ENCODE assay signal across 8 cellular contexts in genomic region chr14:104078031-104078455, GRCh38. TPM values are rescaled to one million over a fixed set of nuclear protein-coding genes. Genes with fewer than 3 reads are reported as not detected.
A peak's percentile ranks its signal among the peaks of the same experiment; 100 is the strongest.
DNase-seq lines count a peak whose midpoint lies in the region; ATAC-seq, FAIRE-seq and TF ChIP-seq lines count a peak whose summit lies in the region.

No MANE protein-coding gene starts in this region.

- no peak for TF ChIP-seq EP300 in upper lobe of left lung (IDR thresholded peaks at IDR 0.05)

- 0 to 2% methylated on average over 7 of the region's 7 CpGs for WGBS in pancreas, 2 donors
- WGBS in upper lobe of left lung, 2 donors = 0 to 2% methylated on average over 7 of the region's 7 CpGs

- H3K9me3 ChIP-seq in HAP-1 (no peaks in the 10 kb centered on the region), pancreas (no peaks in the 10 kb centered on the region), upper lobe of left lung (peaks cover 0 to 8% (median 0%) of the 10 kb centered on the region in 4 donors)

- H3K27ac ChIP-seq in pancreas (no peak overlapping the region), upper lobe of left lung (no peak overlapping the region)

- intact Hi-C loops in pancreas (cut with DNase I) = no loop called here

- no peak for TF ChIP-seq POLR2A in upper lobe of left lung (IDR thresholded peaks at IDR 0.05)

- in situ Hi-C loops in HAP-1 (cut with MboI; ENCODE audit: low sequenced_read_pairs) = loop anchor here (5.0 kb wide), 1 partner anchor 564 kb away; no protein-coding TSS in a partner anchor
- in situ Hi-C loops in SK-MEL-5 (cut with HindIII; ENCODE audit: low pct_unique_long_range_greater_than_20kb, low sequenced_read_pairs) = no loop called here

- H3K27me3 ChIP-seq in HAP-1 (ENCODE audit: low read depth) (no peaks in the 10 kb centered on the region), pancreas (no peaks in the 10 kb centered on the region), upper lobe of left lung (no peaks in the 10 kb centered on the region)

- H3K4me1 ChIP-seq in HAP-1 (no peaks in the 10 kb centered on the region), pancreas (no peaks in the 10 kb centered on the region), upper lobe of left lung (peaks cover 0 to 5% (median 1%) of the 10 kb centered on the region in 4 donors)

- TF ChIP-seq CTCF in pancreas (IDR thresholded peaks at IDR 0.05) (peak; percentile 99 to 100 (median 99)), upper lobe of left lung (IDR thresholded peaks at IDR 0.05) (peak; percentile 94 to 99 (median 98))

- H3K36me3 ChIP-seq in HAP-1 (replicated peaks) = no peaks in the 10 kb centered on the region
- H3K36me3 ChIP-seq in pancreas = no peaks in the 10 kb centered on the region
- H3K36me3 ChIP-seq in upper lobe of left lung = no peaks in the 10 kb centered on the region

- ATAC-seq in pancreas = peak; percentile 94 to 99 (median 97)
- peak; percentile 92 to 93 for ATAC-seq in upper lobe of left lung (ENCODE audit: low FRiP score in 2 of 2)

- H3K4me3 ChIP-seq in HAP-1 = no peak overlapping the region
- H3K4me3 ChIP-seq in pancreas = no peak overlapping the region
- no peak overlapping the region for H3K4me3 ChIP-seq in upper lobe of left lung

- peak; percentile 45 for FAIRE-seq in pancreas (lab: Jason Lieb, UNC)

- DNase-seq in ELF-1 (ENCODE audit: low read depth, low spot score) (peak; percentile 95), HAP-1 (ENCODE audit: low spot score in 2 of 2) (peak; percentile 85 to 91), NCI-H1048 (lab: John Stamatoyannopoulos, UW) (peak; percentile 23), SK-MEL-5 (ENCODE audit: low read depth, low spot score) (peak; percentile 94), germinal center (ENCODE audit: low spot score) (peak; percentile 90), pancreas (peak; percentile 82 to 95 (median 90)), upper lobe of left lung (peak in 1 of 2 donors; percentile 87)
- peak; percentile 37 to 78 (median 71) for DNase-seq in activated naive CD4-positive, alpha-beta T cell (lab: John Stamatoyannopoulos, UW)

RNA-seq across cellular contexts. Expression of gene ASPG, which starts 7.5 kb away (rescaled TPM):
- 0.29 and 1.3 TPM in 2 replicates for total RNA-seq in SK-MEL-5 (2014; rRNA removed; shearing (Covaris generic))
- polyA plus RNA-seq in SK-MEL-5 (2015; cell fraction: cytosol; rRNA removed) = 0.02 and 0.27 TPM in 2 replicates
- polyA plus RNA-seq in SK-MEL-5 (2015; cell fraction: nucleus; rRNA removed) = 0.21 and 1.5 TPM in 2 replicates
- total RNA-seq in pancreas (under 1 TPM in 4 of 6 donors, not detected in 2; 0.16 to 0.52 (median 0.19) TPM), upper lobe of left lung (10 to 100 TPM in 3 of 6 donors, 1 to 10 TPM in 2, not detected in 1; 5.2 to 14.7 (median 12.5) TPM)
- polyA plus RNA-seq in pancreas = under 1 TPM; 0.27 to 0.68 TPM
